8 cellular contexts compared by ENCODE assay signal in the genomic region with DNA sequence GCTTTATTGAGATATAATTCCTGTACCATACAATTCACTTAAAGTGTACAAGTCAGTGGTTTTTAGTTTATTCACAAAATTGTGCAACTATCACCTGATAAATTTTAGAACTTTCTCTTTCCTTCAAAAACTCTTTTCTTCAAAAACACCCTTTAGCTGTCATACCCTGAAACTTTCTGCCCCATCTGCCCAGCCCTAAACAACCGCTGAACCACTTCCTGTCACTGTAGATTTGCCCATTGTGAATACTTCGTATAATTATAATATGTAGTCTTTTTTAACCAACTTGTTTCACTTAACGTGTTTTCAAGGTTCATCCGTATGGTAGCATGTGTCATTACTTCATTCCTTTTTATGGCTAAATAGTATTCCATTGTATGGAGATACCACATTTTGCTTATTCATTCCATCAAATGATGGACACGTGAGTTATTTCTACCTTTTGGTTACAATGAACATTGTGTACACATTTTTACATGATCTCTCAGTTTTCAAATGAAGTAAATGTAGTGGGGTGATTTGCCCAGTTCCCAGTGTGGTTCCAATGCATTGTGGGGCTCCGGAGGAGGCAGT.
A peak's percentile ranks its signal among the peaks of the same experiment; 100 is the strongest.
DNase-seq lines count a peak whose midpoint lies in the region; ATAC-seq lines count a peak whose summit lies in the region.

No MANE protein-coding gene starts in this region.

- ATAC-seq in stimulated activated effector memory CD8-positive, alpha-beta T cell treated with anti-CD3 and anti-CD28 coated beads, Interleukin-12 subunit alpha, Interleukin-12 subunit beta, amount 100 ng/mL, for 72 hours: peak; percentile 92

- peaks cover 76% of the 10 kb centered on the region for H3K4me1 Mint-ChIP-seq in activated naive CD8-positive, alpha-beta T cell (ENCODE audit: low read depth)
- H3K4me1 Mint-ChIP-seq in stimulated activated effector memory CD8-positive, alpha-beta T cell treated with anti-CD3 and anti-CD28 coated beads, Interleukin-12 subunit alpha, Interleukin-12 subunit beta, amount 100 ng/mL, for 72 hours: peaks cover 72% of the 10 kb centered on the region

- H3K9me3 Mint-ChIP-seq in activated naive CD8-positive, alpha-beta T cell (ENCODE audit: low read depth): no peaks in the 10 kb centered on the region
- no peaks in the 10 kb centered on the region for H3K9me3 Mint-ChIP-seq in stimulated activated effector memory CD8-positive, alpha-beta T cell treated with anti-CD3 and anti-CD28 coated beads, Interleukin-12 subunit alpha, Interleukin-12 subunit beta, amount 100 ng/mL, for 72 hours

- H3K27ac Mint-ChIP-seq in activated naive CD8-positive, alpha-beta T cell: peak overlapping the region; percentile 97
- H3K27ac Mint-ChIP-seq in stimulated activated effector memory CD8-positive, alpha-beta T cell treated with anti-CD3 and anti-CD28 coated beads, Interleukin-12 subunit alpha, Interleukin-12 subunit beta, amount 100 ng/mL, for 72 hours: peak overlapping the region; percentile 79

- peaks cover 16% of the 10 kb centered on the region for H3K36me3 Mint-ChIP-seq in activated naive CD8-positive, alpha-beta T cell
- peaks cover 76% of the 10 kb centered on the region for H3K36me3 Mint-ChIP-seq in stimulated activated effector memory CD8-positive, alpha-beta T cell treated with anti-CD3 and anti-CD28 coated beads, Interleukin-12 subunit alpha, Interleukin-12 subunit beta, amount 100 ng/mL, for 72 hours

- peak overlapping the region; percentile 65 for H3K4me3 Mint-ChIP-seq in activated naive CD8-positive, alpha-beta T cell
- H3K4me3 Mint-ChIP-seq in stimulated activated effector memory CD8-positive, alpha-beta T cell treated with anti-CD3 and anti-CD28 coated beads, Interleukin-12 subunit alpha, Interleukin-12 subunit beta, amount 100 ng/mL, for 72 hours: peak overlapping the region; percentile 19

- H3K27me3 Mint-ChIP-seq in activated naive CD8-positive, alpha-beta T cell: no peaks in the 10 kb centered on the region

- DNase-seq in activated gamma-delta T cell treated with Interleukin-2 at 50 U/mL for 16 hours (peak; percentile 43), activated gamma-delta T cell (lab: John Stamatoyannopoulos, UW) (no peak), T-helper 9 cell (peak; percentile 20), NCI-H187 treated with DMSO at 0.1 percent for 48 hours (lab: John Stamatoyannopoulos, UW) (no peak), NCI-H128 (lab: John Stamatoyannopoulos, UW; ENCODE audit: unreplicated experiment) (no peak), NCI-H2227 (lab: John Stamatoyannopoulos, UW; ENCODE audit: unreplicated experiment) (no peak)
- DNase-seq in stimulated activated effector memory CD8-positive, alpha-beta T cell treated with anti-CD3 and anti-CD28 coated beads, Interleukin-12 subunit alpha, Interleukin-12 subunit beta, amount 100 ng/mL, for 72 hours (ENCODE audit: low spot score in 2 of 2): no peak

Comparison
In these comparisons a context has a peak if more than half of its experiments do, and no peak if none do; other contexts are left out.
1. DNase-seq: peak in activated gamma-delta T cell treated with Interleukin-2 at 50 U/mL for 16 hours (single experiment) and T-helper 9 cell (single experiment); none in activated gamma-delta T cell (single experiment), stimulated activated effector memory CD8-positive, alpha-beta T cell treated with anti-CD3 and anti-CD28 coated beads, Interleukin-12 subunit alpha, Interleukin-12 subunit beta, amount 100 ng/mL, for 72 hours (0 of 2), NCI-H187 treated with DMSO at 0.1 percent for 48 hours (single experiment), NCI-H128 (single experiment) and NCI-H2227 (single experiment).